23 cellular contexts compared by ENCODE assay signal in the genomic region with DNA sequence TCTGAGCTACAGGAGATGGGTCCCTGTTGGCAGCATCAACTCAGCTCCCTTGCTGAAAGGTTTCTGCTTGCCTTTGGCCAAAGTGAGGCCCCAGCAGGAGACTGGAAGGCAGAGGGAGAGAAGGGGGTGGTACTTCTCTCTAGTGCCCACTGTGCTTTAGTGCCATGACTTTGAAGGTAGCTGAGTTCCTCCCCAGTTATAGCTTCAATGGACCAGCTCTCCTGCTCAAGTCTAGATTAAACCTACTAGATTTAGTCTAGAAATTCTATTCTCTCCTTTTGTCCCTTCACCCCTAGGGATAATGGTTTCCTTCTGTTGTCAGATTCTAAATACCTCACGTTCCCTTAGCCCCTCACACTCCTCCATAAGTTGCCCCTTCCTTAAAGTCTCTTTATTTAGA.
"Had no signal": no experiment of that assay in that cellular context is flagged by ENCODE, and none has a peak within 500 bp of the region (broad histone marks: within the 10 kb centered on the region; RNA-seq: fewer than 3 reads in every experiment).

No MANE protein-coding gene starts in this region.

- H3K4me3 ChIP-seq: sigmoid colon, smooth muscle cell, stomach, suprapubic skin, tibial nerve, vagina had no signal

- ATAC-seq: activated CD4-positive, CD25-positive, alpha-beta regulatory T cell treated with anti-CD3 and anti-CD28 coated beads, Interleukin-2, amount 50 U/mL, for 24 hours; activated CD8-positive, alpha-beta memory T cell treated with anti-CD3 and anti-CD28 coated beads, Interleukin-2, amount 10 ng/mL, durations not matched to agents 7 days and 5 days; activated CD8-positive, alpha-beta T cell treated with anti-CD3 and anti-CD28 coated beads for 36 hours; activated naive CD8-positive, alpha-beta T cell treated with anti-CD3 and anti-CD28 coated beads, Interleukin-2, amount 50 U/mL, for 24 hours; stimulated activated memory B cell treated with anti-CD40 and anti-IgM and Interleukin-4, amounts not matched to agents 10 μg/mL and 1 μg/mL and 100 μg/mL, for 72 hours had no signal

- H3K36me3 ChIP-seq: sigmoid colon, stomach, suprapubic skin, tibial nerve, vagina had no signal

- H3K9me3 ChIP-seq: suprapubic skin, vagina had no signal

- H3K9ac ChIP-seq: parathyroid adenoma had no signal

- H3K4me1 ChIP-seq: suprapubic skin had no signal

- H3K27me3 ChIP-seq: sigmoid colon, stomach, suprapubic skin, tibial nerve, vagina had no signal

- H3K27ac ChIP-seq: parathyroid adenoma, stomach, suprapubic skin, vagina, VCaP had no signal

- DNase-seq: activated CD4-positive, alpha-beta T cell treated with anti-CD3 and anti-CD28 coated beads, Interleukin-2, amount 10 ng/mL, durations not matched to agents 24 days and 14 days; activated CD8-positive, alpha-beta memory T cell treated with anti-CD3 and anti-CD28 coated beads, Interleukin-2, amount 10 ng/mL, durations not matched to agents 7 days and 5 days; activated CD8-positive, alpha-beta T cell treated with anti-CD3 and anti-CD28 coated beads for 36 hours; activated effector memory CD4-positive, alpha-beta T cell treated with anti-CD3 and anti-CD28 coated beads, Interleukin-2, amount 50 U/mL, for 16 hours; activated naive CD4-positive, alpha-beta T cell treated with anti-CD3 and anti-CD28 coated beads, Interleukin-2, amount 10 ng/mL, durations not matched to agents 7 days and 5 days; activated naive CD8-positive, alpha-beta T cell treated with anti-CD3 and anti-CD28 coated beads, Interleukin-2, amount 50 U/mL, for 24 hours; activated T-cell treated with anti-CD3 and anti-CD28 coated beads for 4 hours; anterior cingulate cortex; caudate nucleus; effector CD4-positive, alpha-beta T cell; immature natural killer cell; nephron progenitor cell; stimulated activated CD4-positive, alpha-beta T cell treated with anti-CD3 and anti-CD28 coated beads, Interleukin-15, amount 100 ng/mL, for 24 hours; stomach had no signal
